Comparison of ENCODE assay signal across 37 cellular contexts in genomic region chr6:30359276-30359675, GRCh38.
"Had no signal": no experiment of that assay in that cellular context is flagged by ENCODE, and none has a peak within 500 bp of the region (broad histone marks: within the 10 kb centered on the region; RNA-seq: fewer than 3 reads in every experiment).

No MANE protein-coding gene starts in this region.

- DNase-seq: activated CD4-positive, alpha-beta memory T cell treated with anti-CD3 and anti-CD28 coated beads, Interleukin-2, amount 10 ng/mL, durations not matched to agents 7 days and 5 days; activated CD4-positive, alpha-beta T cell treated with anti-CD3 and anti-CD28 coated beads for 1 hour; activated CD4-positive, alpha-beta T cell treated with anti-CD3 and anti-CD28 coated beads for 36 hours; activated CD4-positive, alpha-beta T cell treated with anti-CD3 and anti-CD28 coated beads for 48 hours; activated CD4-positive, alpha-beta T cell treated with anti-CD3 and anti-CD28 coated beads, Interleukin-2, amount 10 ng/mL, durations not matched to agents 7 days and 5 days; activated CD4-positive, alpha-beta T cell treated with anti-CD3 and anti-CD28 coated beads, Interleukin-2, amount 50 U/mL, for 48 hours; activated CD4-positive, CD25-positive, alpha-beta regulatory T cell; activated CD8-positive, alpha-beta memory T cell treated with anti-CD3 and anti-CD28 coated beads for 24 hours; activated CD8-positive, alpha-beta memory T cell treated with anti-CD3 and anti-CD28 coated beads, Interleukin-2, amount 10 ng/mL, durations not matched to agents 7 days and 5 days; activated CD8-positive, alpha-beta memory T cell treated with anti-CD3 and anti-CD28 coated beads, Interleukin-2, amount 50 U/mL, for 48 hours; activated CD8-positive, alpha-beta T cell treated with anti-CD3 and anti-CD28 coated beads, Interleukin-2, amount 10 ng/mL, durations not matched to agents 7 days and 5 days; activated effector memory CD4-positive, alpha-beta T cell treated with Interleukin-2 at 50 U/mL for 16 hours; activated gamma-delta T cell; activated naive CD4-positive, alpha-beta T cell treated with anti-CD3 and anti-CD28 coated beads, Interleukin-2, amount 10 ng/mL, durations not matched to agents 7 days and 5 days; activated naive CD4-positive, alpha-beta T cell treated with Interleukin-2 at 50 U/mL for 16 hours; activated naive CD8-positive, alpha-beta T cell treated with anti-CD3 and anti-CD28 coated beads, Interleukin-2, amount 10 ng/mL, durations not matched to agents 7 days and 5 days; activated naive CD8-positive, alpha-beta T cell treated with anti-CD3 and anti-CD28 coated beads, Interleukin-2, amount 50 U/mL, for 24 hours; activated T-cell treated with anti-CD3 and anti-CD28 coated beads, Interleukin-2, amount 50 U/mL, for 24 hours; activated T-cell treated with anti-CD3 and anti-CD28 coated beads, Interleukin-2, amount 50 U/mL, for 48 hours; amygdala; anterior cingulate cortex; caudate nucleus; cerebellar nuclear complex; T-helper 2 cell; T-helper 9 cell had no signal

- H3K27ac Mint-ChIP-seq: activated CD4-positive, alpha-beta memory T cell treated with anti-CD3 and anti-CD28 coated beads, Interleukin-2, amount 10 ng/mL, durations not matched to agents 7 days and 5 days; activated CD4-positive, alpha-beta T cell treated with anti-CD3 and anti-CD28 coated beads for 36 hours; activated CD4-positive, alpha-beta T cell treated with anti-CD3 and anti-CD28 coated beads, Interleukin-2, amount 10 ng/mL, durations not matched to agents 7 days and 5 days; activated CD8-positive, alpha-beta memory T cell treated with anti-CD3 and anti-CD28 coated beads, Interleukin-2, amount 10 ng/mL, durations not matched to agents 7 days and 5 days; activated CD8-positive, alpha-beta T cell treated with anti-CD3 and anti-CD28 coated beads, Interleukin-2, amount 10 ng/mL, durations not matched to agents 7 days and 5 days; activated naive CD4-positive, alpha-beta T cell treated with anti-CD3 and anti-CD28 coated beads, Interleukin-2, amount 10 ng/mL, durations not matched to agents 7 days and 5 days; activated naive CD4-positive, alpha-beta T cell treated with anti-CD3 and anti-CD28 coated beads, Interleukin-2, amount 50 U/mL, for 24 hours; activated naive CD8-positive, alpha-beta T cell; activated naive CD8-positive, alpha-beta T cell treated with anti-CD3 and anti-CD28 coated beads, Interleukin-2, amount 10 ng/mL, durations not matched to agents 7 days and 5 days; activated naive CD8-positive, alpha-beta T cell treated with anti-CD3 and anti-CD28 coated beads, Interleukin-2, amount 50 U/mL, for 24 hours; activated T-cell treated with anti-CD3 and anti-CD28 coated beads, Interleukin-2, amount 50 U/mL, for 24 hours; activated T-helper 2 cell treated with anti-CD3 and anti-CD28 coated beads, Interferon-gamma antibody, Interleukin-2, Interleukin-4, amounts not matched to agents 10 μg/mL and 5 μg/mL and 100 μg/mL, durations not matched to agents 14 hours and 24 hours and 36 hours; brain; T-helper 1 cell treated with Interleukin-12 subunit alpha and Interleukin-12 subunit beta and Interleukin-4 antibody, amounts not matched to agents 30 μg/mL and 1 μg/mL, for 36 hours; T-helper 2 cell treated with Interferon-gamma antibody and Interleukin-4, amounts not matched to agents 5 μg/mL and 100 μg/mL, for 36 hours; WTC11 had no signal

- H3K27ac ChIP-seq: ascending aorta, cardiac muscle cell, VCaP had no signal

- H3K9me3 Mint-ChIP-seq: activated CD4-positive, alpha-beta memory T cell treated with anti-CD3 and anti-CD28 coated beads, Interleukin-2, amount 10 ng/mL, durations not matched to agents 7 days and 5 days; activated CD4-positive, alpha-beta T cell treated with anti-CD3 and anti-CD28 coated beads, Interleukin-2, amount 10 ng/mL, durations not matched to agents 7 days and 5 days; activated naive CD4-positive, alpha-beta T cell treated with anti-CD3 and anti-CD28 coated beads, Interleukin-2, amount 10 ng/mL, durations not matched to agents 7 days and 5 days; activated naive CD4-positive, alpha-beta T cell treated with anti-CD3 and anti-CD28 coated beads, Interleukin-2, amount 50 U/mL, for 24 hours; activated naive CD8-positive, alpha-beta T cell treated with anti-CD3 and anti-CD28 coated beads, Interleukin-2, amount 10 ng/mL, durations not matched to agents 7 days and 5 days; activated T-cell treated with anti-CD3 and anti-CD28 coated beads, Interleukin-2, amount 50 U/mL, for 24 hours; activated T-helper 2 cell treated with anti-CD3 and anti-CD28 coated beads, Interferon-gamma antibody, Interleukin-2, Interleukin-4, amounts not matched to agents 10 μg/mL and 5 μg/mL and 100 μg/mL, durations not matched to agents 14 hours and 24 hours and 36 hours; central memory CD8-positive, alpha-beta T cell; T-helper 1 cell treated with Interleukin-12 subunit alpha and Interleukin-12 subunit beta and Interleukin-4 antibody, amounts not matched to agents 30 μg/mL and 1 μg/mL, for 36 hours; T-helper 2 cell treated with Interferon-gamma antibody and Interleukin-4, amounts not matched to agents 5 μg/mL and 100 μg/mL, for 36 hours had no signal

- H3K4me3 Mint-ChIP-seq: activated CD4-positive, alpha-beta memory T cell treated with anti-CD3 and anti-CD28 coated beads, Interleukin-2, amount 10 ng/mL, durations not matched to agents 7 days and 5 days; activated CD4-positive, alpha-beta T cell treated with anti-CD3 and anti-CD28 coated beads for 36 hours; activated CD4-positive, alpha-beta T cell treated with anti-CD3 and anti-CD28 coated beads, Interleukin-2, amount 10 ng/mL, durations not matched to agents 7 days and 5 days; activated CD8-positive, alpha-beta memory T cell treated with anti-CD3 and anti-CD28 coated beads, Interleukin-2, amount 10 ng/mL, durations not matched to agents 7 days and 5 days; activated CD8-positive, alpha-beta T cell treated with anti-CD3 and anti-CD28 coated beads, Interleukin-2, amount 10 ng/mL, durations not matched to agents 7 days and 5 days; activated naive CD4-positive, alpha-beta T cell treated with anti-CD3 and anti-CD28 coated beads, Interleukin-2, amount 10 ng/mL, durations not matched to agents 7 days and 5 days; activated naive CD4-positive, alpha-beta T cell treated with anti-CD3 and anti-CD28 coated beads, Interleukin-2, amount 50 U/mL, for 24 hours; activated naive CD8-positive, alpha-beta T cell; activated naive CD8-positive, alpha-beta T cell treated with anti-CD3 and anti-CD28 coated beads, Interleukin-2, amount 10 ng/mL, durations not matched to agents 7 days and 5 days; activated naive CD8-positive, alpha-beta T cell treated with anti-CD3 and anti-CD28 coated beads, Interleukin-2, amount 50 U/mL, for 24 hours; activated T-cell treated with anti-CD3 and anti-CD28 coated beads, Interleukin-2, amount 50 U/mL, for 24 hours; brain; central memory CD8-positive, alpha-beta T cell; T-helper 1 cell treated with Interleukin-12 subunit alpha and Interleukin-12 subunit beta and Interleukin-4 antibody, amounts not matched to agents 30 μg/mL and 1 μg/mL, for 36 hours; T-helper 2 cell treated with Interferon-gamma antibody and Interleukin-4, amounts not matched to agents 5 μg/mL and 100 μg/mL, for 36 hours; WTC11 had no signal

- H3K9me3 ChIP-seq: ascending aorta had no signal

- H3K36me3 ChIP-seq: ascending aorta, cardiac muscle cell had no signal

- H3K4me3 ChIP-seq: ascending aorta, cardiac muscle cell had no signal

- H3K36me3 Mint-ChIP-seq: activated CD8-positive, alpha-beta memory T cell treated with anti-CD3 and anti-CD28 coated beads, Interleukin-2, amount 10 ng/mL, durations not matched to agents 7 days and 5 days; activated naive CD4-positive, alpha-beta T cell treated with anti-CD3 and anti-CD28 coated beads, Interleukin-2, amount 10 ng/mL, durations not matched to agents 7 days and 5 days; activated naive CD8-positive, alpha-beta T cell treated with anti-CD3 and anti-CD28 coated beads, Interleukin-2, amount 10 ng/mL, durations not matched to agents 7 days and 5 days; brain; WTC11 had no signal

- H3K27me3 ChIP-seq: ascending aorta had no signal

- ATAC-seq: activated CD4-positive, alpha-beta T cell treated with anti-CD3 and anti-CD28 coated beads for 36 hours; activated CD4-positive, CD25-positive, alpha-beta regulatory T cell treated with anti-CD3 and anti-CD28 coated beads, Interleukin-2, amount 50 U/mL, for 24 hours; activated CD8-positive, alpha-beta memory T cell treated with anti-CD3 and anti-CD28 coated beads, Interleukin-2, amount 10 ng/mL, durations not matched to agents 7 days and 5 days; activated CD8-positive, alpha-beta T cell treated with anti-CD3 and anti-CD28 coated beads, Interleukin-2, amount 10 ng/mL, durations not matched to agents 7 days and 5 days; activated naive CD8-positive, alpha-beta T cell treated with anti-CD3 and anti-CD28 coated beads, Interleukin-2, amount 50 U/mL, for 24 hours; WTC11 had no signal
